ENCODE assay signal across 8 cellular contexts in the genomic region with DNA sequence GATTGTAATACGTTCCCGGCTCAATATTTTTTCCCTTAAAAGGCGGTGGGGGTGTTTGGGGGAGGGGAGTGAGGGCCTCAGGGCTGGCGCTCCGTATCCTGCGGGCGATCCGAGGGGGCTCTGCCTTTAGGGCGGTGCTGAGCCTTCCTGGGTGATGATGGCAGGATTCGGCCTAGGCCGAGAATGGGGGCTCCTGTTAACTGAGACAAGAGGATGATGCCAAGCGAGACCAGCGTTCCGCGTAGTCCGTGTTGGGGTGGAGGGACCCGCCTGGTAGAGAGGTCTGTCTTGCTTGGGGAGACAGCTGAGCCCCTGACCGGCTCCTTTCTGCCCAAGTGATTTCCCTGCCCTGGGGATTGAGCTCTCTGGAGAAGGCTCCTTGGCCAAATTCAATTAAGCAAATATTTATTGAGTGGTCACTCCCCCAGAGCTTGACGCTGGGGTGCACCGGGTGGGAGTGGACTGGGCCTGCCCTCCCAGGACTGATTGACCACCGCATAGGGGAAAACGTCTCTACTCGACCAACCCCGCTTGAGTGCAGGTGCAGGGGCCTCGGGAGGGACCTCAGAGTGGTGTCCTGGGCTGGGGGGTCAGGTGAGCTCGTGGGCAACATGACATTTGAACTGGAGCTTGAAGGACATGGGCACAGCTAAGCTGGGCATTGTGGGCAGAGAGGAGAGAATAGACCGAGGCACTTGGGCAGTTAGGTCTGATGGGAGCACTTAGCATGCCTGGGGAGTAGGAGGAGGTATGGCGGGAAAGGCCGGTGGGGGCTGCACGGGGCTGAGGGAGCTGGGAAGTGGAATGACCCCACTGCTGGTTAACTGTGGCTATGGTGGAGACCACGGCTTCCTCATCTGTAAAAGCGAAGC. TPM values are rescaled to one million over a fixed set of nuclear protein-coding genes. Genes with fewer than 3 reads are reported as not detected.
A peak's percentile ranks its signal among the peaks of the same experiment; 100 is the strongest.
DNase-seq lines count a peak whose midpoint lies in the region; ATAC-seq, FAIRE-seq and TF ChIP-seq lines count a peak whose summit lies in the region.

No MANE protein-coding gene starts in this region.

- H3K27ac ChIP-seq in right atrium auricular region (no peak overlapping the region), caudate nucleus (ENCODE audit: low read depth, low read length) (peak overlapping the region; percentile 41), vagina (no peak overlapping the region)
- peak overlapping the region; percentile 16 for H3K27ac ChIP-seq in naive thymus-derived CD4-positive, alpha-beta T cell (ENCODE audit: low read depth, low read length)

- no peak for ATAC-seq in Right ventricle myocardium inferior
- ATAC-seq in naive thymus-derived CD4-positive, alpha-beta T cell, result no peak

- no peaks in the 10 kb centered on the region for H3K9me3 ChIP-seq in right atrium auricular region
- no peaks in the 10 kb centered on the region for H3K9me3 ChIP-seq in naive thymus-derived CD4-positive, alpha-beta T cell (ENCODE audit: control insufficient read depth in 2 of 3, low read length in 3 of 3)
- no peaks in the 10 kb centered on the region for H3K9me3 ChIP-seq in vagina

- TF ChIP-seq POLR2A in vagina (IDR thresholded peaks at IDR 0.05) (no peak), GM12891 (IDR thresholded peaks at IDR 0.05; ENCODE audit: low read depth, low read length) (no peak)

- H3K9me3 Mint-ChIP-seq in naive thymus-derived CD4-positive, alpha-beta T cell, result peaks cover 0 to 1% (median 0%) of the 10 kb centered on the region in 11 donors

- H3K27ac Mint-ChIP-seq in naive thymus-derived CD4-positive, alpha-beta T cell, result peak overlapping the region in 5 of 9 donors; percentile 32 to 90 (median 59)

- H3K4me3 Mint-ChIP-seq in naive thymus-derived CD4-positive, alpha-beta T cell, result peak overlapping the region; percentile 47 to 86 (median 72)

- CTCF ChIA-PET in naive thymus-derived CD4-positive, alpha-beta T cell (lab: Charles Lee), result no interaction called here

- H3K4me3 ChIP-seq in right atrium auricular region (peak overlapping the region in 1 of 2 donors; percentile 67), vagina (peak overlapping the region; percentile 56 to 69)
- H3K4me3 ChIP-seq in naive thymus-derived CD4-positive, alpha-beta T cell (ENCODE audit: low read length), result peak overlapping the region; percentile 51

- H3K4me1 ChIP-seq in right atrium auricular region, result peaks cover 0 to 18% of the 10 kb centered on the region in 2 donors
- H3K4me1 ChIP-seq in naive thymus-derived CD4-positive, alpha-beta T cell (ENCODE audit: control insufficient read depth in 2 of 2, insufficient read depth in 2 of 2, low read length in 2 of 2), result peaks cover 9 to 10% of the 10 kb centered on the region in 2 donors
- H3K4me1 ChIP-seq in vagina, result peaks cover 19% of the 10 kb centered on the region

- FAIRE-seq in GM12891 (lab: Jason Lieb, UNC), result no peak

- TF ChIP-seq CTCF in right atrium auricular region (IDR thresholded peaks at IDR 0.05) (no peak), vagina (IDR thresholded peaks at IDR 0.05) (no peak)

- peaks cover 0 to 45% (median 9%) of the 10 kb centered on the region in 5 donors for H3K27me3 Mint-ChIP-seq in naive thymus-derived CD4-positive, alpha-beta T cell

- POLR2A ChIA-PET in naive thymus-derived CD4-positive, alpha-beta T cell (lab: Charles Lee), result no interaction called here

- DNase-seq in Right ventricle myocardium inferior (ENCODE audit: missing footprints), result peak; percentile 31
- no peak for DNase-seq in right atrium auricular region (ENCODE audit: low spot score)
- DNase-seq in caudate nucleus (lab: John Stamatoyannopoulos, UW), result peak in 3 of 61 donors; percentile 10 to 41 (median 29)
- no peak for DNase-seq in naive thymus-derived CD4-positive, alpha-beta T cell
- DNase-seq in vagina (ENCODE audit: extremely low spot score in 2 of 2), result no peak
- no peak for DNase-seq in GM19238 (ENCODE audit: insufficient read length, low spot score)
- no peak for DNase-seq in GM12891 (ENCODE audit: insufficient read length, low spot score)
- DNase-seq in activated CD8-positive, alpha-beta memory T cell treated with anti-CD3 and anti-CD28 coated beads for 24 hours, result no peak

- intact Hi-C loops in Right ventricle myocardium inferior (cut with DNase I) (no loop called here), vagina (cut with DNase I) (no loop called here)
- intact Hi-C loops in naive thymus-derived CD4-positive, alpha-beta T cell (cut with micrococcal nuclease), result loop anchor here in 1 of 2 donors (5.0 kb wide), 1 partner anchor 56 kb away; no protein-coding TSS in a partner anchor

- H3K27me3 ChIP-seq in right atrium auricular region (no peaks in the 10 kb centered on the region), vagina (no peaks in the 10 kb centered on the region)
- no peaks in the 10 kb centered on the region for H3K27me3 ChIP-seq in naive thymus-derived CD4-positive, alpha-beta T cell (ENCODE audit: control insufficient read depth in 2 of 2, insufficient read depth in 2 of 2, low read length in 2 of 2)

- peaks cover 5 to 25% (median 16%) of the 10 kb centered on the region in 7 donors for H3K4me1 Mint-ChIP-seq in naive thymus-derived CD4-positive, alpha-beta T cell

- H3K36me3 Mint-ChIP-seq in naive thymus-derived CD4-positive, alpha-beta T cell, result no peaks in the 10 kb centered on the region

- H3K36me3 ChIP-seq in right atrium auricular region (no peaks in the 10 kb centered on the region), vagina (no peaks in the 10 kb centered on the region)
- no peaks in the 10 kb centered on the region for H3K36me3 ChIP-seq in naive thymus-derived CD4-positive, alpha-beta T cell (ENCODE audit: control insufficient read depth in 2 of 3, insufficient read depth in 3 of 3, low read length in 3 of 3)

TF ChIP-seq in GM12891, 5 proteins besides CTCF, POLR2A, EP300 and RAD21:
- TF ChIP-seq PAX5 (IDR thresholded peaks at IDR 0.05; ENCODE audit: insufficient read depth, low read length, severe bottlenecking) (no peak), POLR2AphosphoS5 (IDR thresholded peaks at IDR 0.05; ENCODE audit: low read depth, low read length) (no peak), SPI1 (IDR thresholded peaks at IDR 0.05; ENCODE audit: low read depth, low read length) (no peak), POU2F2 (IDR thresholded peaks at IDR 0.05; ENCODE audit: low read depth, low read length) (no peak), TAF1 (IDR thresholded peaks at IDR 0.05; ENCODE audit: low read depth, low read length) (no peak)

RNA-seq across cellular contexts. Expression of a gene that starts 1.1 kb away (rescaled TPM):
- total RNA-seq in Right ventricle myocardium inferior (3.1 TPM), right atrium auricular region (1 to 10 TPM; 1.9 to 3.2 TPM), vagina (11.3 TPM)
- total RNA-seq in naive thymus-derived CD4-positive, alpha-beta T cell, result 1 to 10 TPM in 1 of 5 experiments, under 1 TPM in 3, not detected in 1; 0.12 to 2.0 (median 0.31) TPM
- polyA plus RNA-seq in naive thymus-derived CD4-positive, alpha-beta T cell, result not detected
- 0.09 TPM for polyA plus RNA-seq in GM12891 (2012; ENCODE audit: low read depth, missing spikeins)

Comparison
In these comparisons a context has a peak if more than half of its experiments do, and no peak if none do; other contexts are left out.
1. H3K27ac ChIP-seq: peak in caudate nucleus (single experiment) and naive thymus-derived CD4-positive, alpha-beta T cell (single experiment); none in right atrium auricular region (0 of 2) and vagina (single experiment).